In the genomic region with DNA sequence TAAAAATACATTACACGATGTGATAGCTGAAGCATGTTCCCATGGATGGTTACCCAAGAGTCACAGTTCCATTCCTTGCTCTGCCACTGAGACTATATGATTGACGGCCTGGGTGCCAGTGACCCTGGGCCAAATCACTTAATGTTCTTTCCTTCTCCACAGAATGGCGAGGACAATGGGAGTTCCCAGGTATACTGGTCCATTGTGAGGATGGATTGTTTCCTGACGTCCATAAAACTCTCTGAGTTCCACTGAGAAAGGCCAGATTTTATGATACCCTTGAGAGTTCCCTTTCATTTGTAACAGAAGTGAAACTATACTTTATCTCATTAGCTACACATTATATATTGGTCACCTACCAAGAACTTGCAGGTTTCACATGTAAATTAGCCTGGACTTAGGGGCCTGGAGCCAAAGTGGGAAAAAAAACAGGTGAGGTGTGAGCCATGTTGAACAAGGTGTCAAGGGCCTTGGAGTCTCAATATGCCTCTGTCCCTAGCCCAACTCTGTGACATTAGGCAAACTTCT, we compare ENCODE assay signal across 32 cellular contexts.
"Had no signal": no experiment of that assay in that cellular context is flagged by ENCODE, and none has a peak within 500 bp of the region (broad histone marks: within the 10 kb centered on the region; RNA-seq: fewer than 3 reads in every experiment).

No MANE protein-coding gene starts in this region.

- H3K4me3 ChIP-seq: ascending aorta, breast epithelium, cardiac muscle cell, colonic mucosa, gastrocnemius medialis, heart right ventricle had no signal

- H3K27ac ChIP-seq: ascending aorta, breast epithelium, cardiac muscle cell, colonic mucosa, foreskin keratinocyte, gastrocnemius medialis, heart right ventricle, WERI-Rb-1 had no signal

- ATAC-seq: activated CD4-positive, alpha-beta T cell treated with anti-CD3 and anti-CD28 coated beads for 36 hours; activated CD8-positive, alpha-beta memory T cell treated with anti-CD3 and anti-CD28 coated beads, Interleukin-2, amount 10 ng/mL, durations not matched to agents 7 days and 5 days; activated CD8-positive, alpha-beta T cell treated with anti-CD3 and anti-CD28 coated beads, Interleukin-2, amount 10 ng/mL, durations not matched to agents 7 days and 5 days; activated naive CD4-positive, alpha-beta T cell treated with anti-CD3 and anti-CD28 coated beads, Interleukin-2, amount 50 U/mL, for 72 hours; activated T-cell treated with anti-CD3 and anti-CD28 coated beads, Interleukin-2, amount 50 U/mL, for 72 hours; esophagus mucosa; foreskin keratinocyte; gastrocnemius medialis; heart right ventricle; T-helper 17 cell had no signal

- H3K36me3 ChIP-seq: ascending aorta, breast epithelium, cardiac muscle cell, colonic mucosa, gastrocnemius medialis, heart right ventricle, WERI-Rb-1 had no signal

- H3K27me3 ChIP-seq: ascending aorta, breast epithelium, cardiac muscle cell, colonic mucosa, foreskin keratinocyte, gastrocnemius medialis, heart right ventricle had no signal

- H3K4me1 ChIP-seq: ascending aorta, breast epithelium, colonic mucosa, foreskin keratinocyte, gastrocnemius medialis, heart right ventricle had no signal

- H3K9me3 ChIP-seq: ascending aorta, breast epithelium, colonic mucosa, gastrocnemius medialis, heart right ventricle had no signal

- DNase-seq: activated B cell treated with CpG ODN at 0.5 μM for 24 hours; activated CD4-positive, alpha-beta memory T cell treated with anti-CD3 and anti-CD28 coated beads for 36 hours; activated CD4-positive, alpha-beta T cell treated with anti-CD3 and anti-CD28 coated beads for 36 hours; activated CD4-positive, alpha-beta T cell treated with anti-CD3 and anti-CD28 coated beads, Interleukin-2, amount 10 ng/mL, durations not matched to agents 24 days and 14 days; activated CD4-positive, CD25-positive, alpha-beta regulatory T cell treated with anti-CD3 and anti-CD28 coated beads, Interleukin-2, amount 50 U/mL, for 72 hours; activated CD8-positive, alpha-beta memory T cell treated with anti-CD3 and anti-CD28 coated beads, Interleukin-2, amount 10 ng/mL, durations not matched to agents 7 days and 5 days; activated CD8-positive, alpha-beta memory T cell treated with anti-CD3 and anti-CD28 coated beads, Interleukin-2, amount 50 U/mL, for 4 hours; activated CD8-positive, alpha-beta T cell treated with anti-CD3 and anti-CD28 coated beads, Interleukin-2, amount 10 ng/mL, durations not matched to agents 7 days and 5 days; activated gamma-delta T cell; activated naive CD4-positive, alpha-beta T cell; activated naive CD4-positive, alpha-beta T cell treated with anti-CD3 and anti-CD28 coated beads, Interleukin-2, amount 10 ng/mL, durations not matched to agents 7 days and 5 days; activated naive CD8-positive, alpha-beta T cell treated with anti-CD3 and anti-CD28 coated beads, Interleukin-2, amount 10 ng/mL, durations not matched to agents 7 days and 5 days; activated T-cell treated with anti-CD3 and anti-CD28 coated beads, Interleukin-2, amount 50 U/mL, for 1 hour; activated T-cell treated with anti-CD3 and anti-CD28 coated beads, Interleukin-2, amount 50 U/mL, for 72 hours; central memory CD4-positive, alpha-beta T cell; cerebellar nuclear complex; colonic mucosa; effector memory CD4-positive, alpha-beta T cell; endodermal cell; foreskin keratinocyte; gastrocnemius medialis; glutamatergic neuron; heart right ventricle; T-helper 1 cell; T-helper 17 cell; T1000; WERI-Rb-1 had no signal
